ENCODE assay signal across 29 cellular contexts in the genomic region with DNA sequence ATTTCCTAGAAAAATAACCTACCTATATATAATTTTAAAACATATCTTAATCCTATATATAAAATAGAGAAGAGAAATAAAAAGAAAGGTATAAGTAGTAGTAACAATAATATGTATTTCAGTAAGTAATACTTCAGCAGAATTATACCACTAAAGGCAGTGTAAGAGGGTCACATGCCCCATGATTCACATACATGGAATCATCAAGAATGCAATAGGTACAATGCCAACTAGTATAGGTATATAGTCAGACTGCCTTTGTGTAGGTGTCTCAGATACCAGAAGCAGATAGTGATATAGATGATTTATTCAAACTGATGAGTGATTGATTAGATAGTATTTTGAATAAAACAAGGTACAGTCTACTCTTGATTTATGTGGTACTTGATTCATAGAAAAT. TPM values are rescaled to one million over a fixed set of nuclear protein-coding genes. Genes with fewer than 3 reads are reported as not detected.
"Had no signal": no experiment of that assay in that cellular context is flagged by ENCODE, and none has a peak within 500 bp of the region (broad histone marks: within the 10 kb centered on the region; RNA-seq: fewer than 3 reads in every experiment).

No MANE protein-coding gene starts in this region.

- H3K9me3 Mint-ChIP-seq: activated CD4-positive, alpha-beta T cell treated with anti-CD3 and anti-CD28 coated beads, Interleukin-2, amount 10 ng/mL, durations not matched to agents 7 days and 5 days; activated CD8-positive, alpha-beta T cell treated with anti-CD3 and anti-CD28 coated beads for 36 hours; activated naive CD4-positive, alpha-beta T cell treated with anti-CD3 and anti-CD28 coated beads, Interleukin-2, amount 50 U/mL, for 24 hours; central memory CD8-positive, alpha-beta T cell; immature natural killer cell; memory B cell; stimulated activated naive CD8-positive, alpha-beta T cell treated with anti-CD3 and anti-CD28 coated beads, Interleukin-15, Interleukin-2, amounts not matched to agents 100 ng/mL and 50 ng/mL, for 24 hours had no signal

- H3K9me3 ChIP-seq: ascending aorta, right lobe of liver, thyroid gland had no signal

- H3K4me2 ChIP-seq: hepatocyte had no signal

- H2AFZ ChIP-seq: hepatocyte, parathyroid adenoma had no signal

- H3K27ac Mint-ChIP-seq: activated CD4-positive, alpha-beta T cell treated with anti-CD3 and anti-CD28 coated beads, Interleukin-2, amount 10 ng/mL, durations not matched to agents 7 days and 5 days; activated CD8-positive, alpha-beta T cell treated with anti-CD3 and anti-CD28 coated beads for 36 hours; activated naive CD4-positive, alpha-beta T cell treated with anti-CD3 and anti-CD28 coated beads, Interleukin-2, amount 50 U/mL, for 24 hours; immature natural killer cell; memory B cell; nephron progenitor cell; stimulated activated naive CD8-positive, alpha-beta T cell treated with anti-CD3 and anti-CD28 coated beads, Interleukin-15, Interleukin-2, amounts not matched to agents 100 ng/mL and 50 ng/mL, for 24 hours had no signal

- H3K79me2 ChIP-seq: parathyroid adenoma had no signal

- H3K27me3 ChIP-seq: ascending aorta, brain microvascular endothelial cell, hepatocyte, right lobe of liver, thyroid gland had no signal

- H3K9ac ChIP-seq: parathyroid adenoma had no signal

- H3K4me1 ChIP-seq: parathyroid adenoma, right lobe of liver had no signal

- H3K4me3 Mint-ChIP-seq: activated CD4-positive, alpha-beta T cell treated with anti-CD3 and anti-CD28 coated beads, Interleukin-2, amount 10 ng/mL, durations not matched to agents 7 days and 5 days; activated CD8-positive, alpha-beta T cell treated with anti-CD3 and anti-CD28 coated beads for 36 hours; activated naive CD4-positive, alpha-beta T cell treated with anti-CD3 and anti-CD28 coated beads, Interleukin-2, amount 50 U/mL, for 24 hours; central memory CD8-positive, alpha-beta T cell; immature natural killer cell; memory B cell; nephron progenitor cell; stimulated activated naive CD8-positive, alpha-beta T cell treated with anti-CD3 and anti-CD28 coated beads, Interleukin-15, Interleukin-2, amounts not matched to agents 100 ng/mL and 50 ng/mL, for 24 hours had no signal

- H3K4me3 ChIP-seq: ascending aorta, coronary artery, hepatocyte, right lobe of liver, skin epidermis, thyroid gland had no signal

- H3K27ac ChIP-seq: ascending aorta, brain microvascular endothelial cell, coronary artery, hepatocyte, parathyroid adenoma, right lobe of liver, skin epidermis, thyroid gland had no signal

- H3K27me3 Mint-ChIP-seq: activated CD4-positive, alpha-beta T cell treated with anti-CD3 and anti-CD28 coated beads, Interleukin-2, amount 10 ng/mL, durations not matched to agents 7 days and 5 days; activated CD8-positive, alpha-beta T cell treated with anti-CD3 and anti-CD28 coated beads for 36 hours; activated naive CD4-positive, alpha-beta T cell treated with anti-CD3 and anti-CD28 coated beads, Interleukin-2, amount 50 U/mL, for 24 hours; central memory CD8-positive, alpha-beta T cell; memory B cell; stimulated activated naive CD8-positive, alpha-beta T cell treated with anti-CD3 and anti-CD28 coated beads, Interleukin-15, Interleukin-2, amounts not matched to agents 100 ng/mL and 50 ng/mL, for 24 hours had no signal

- DNase-seq: activated CD4-positive, alpha-beta T cell treated with anti-CD3 and anti-CD28 coated beads, Interleukin-2, amount 10 ng/mL, durations not matched to agents 7 days and 5 days; activated CD8-positive, alpha-beta T cell treated with anti-CD3 and anti-CD28 coated beads for 36 hours; activated gamma-delta T cell treated with Interleukin-2 at 50 U/mL for 16 hours; activated T-cell treated with anti-CD3 and anti-CD28 coated beads, Interleukin-2, amount 50 U/mL, for 1 hour; brain microvascular endothelial cell; foreskin melanocyte; immature natural killer cell; left cardiac atrium; nephron progenitor cell; right lobe of liver; stimulated activated CD4-positive, alpha-beta T cell treated with anti-CD3 and anti-CD28 coated beads, Interleukin-1b, Interleukin-23, amount 100 ng/mL, for 48 hours; substantia nigra; thyroid gland had no signal

- ATAC-seq: activated CD8-positive, alpha-beta T cell treated with anti-CD3 and anti-CD28 coated beads for 36 hours; left cardiac atrium; right lobe of liver had no signal

RNA-seq across cellular contexts. Expression of gene GIMD1, which starts 42.8 kb away (rescaled TPM):
- total RNA-seq: activated CD4-positive, alpha-beta T cell treated with anti-CD3 and anti-CD28 coated beads, Interleukin-2, amount 10 ng/mL, durations not matched to agents 7 days and 5 days; activated CD8-positive, alpha-beta T cell treated with anti-CD3 and anti-CD28 coated beads for 36 hours; ascending aorta; epithelial cell of proximal tubule; hepatocyte; left cardiac atrium; liver; mononuclear cell; myocyte; pulmonary artery endothelial cell; right lobe of liver; T-helper 2 cell treated with Interferon-gamma antibody and Interleukin-4, amounts not matched to agents 100 ng/mL and 5 ng/mL, for 36 hours; thyroid gland; ureter had no signal
- polyA plus RNA-seq: hepatocyte, immature natural killer cell, liver had no signal
